ENCODE assay signal across 23 cellular contexts in genomic region chr20:6466065-6466810, GRCh38.
DNase-seq lines count a peak whose midpoint lies in the region; ATAC-seq and TF ChIP-seq lines count a peak whose summit lies in the region.
"Had no signal": no experiment of that assay in that cellular context is flagged by ENCODE, and none has a peak within 500 bp of the region (broad histone marks: within the 10 kb centered on the region; RNA-seq: fewer than 3 reads in every experiment).

No MANE protein-coding gene starts in this region.

- no peaks in the 10 kb centered on the region for H3K36me3 Mint-ChIP-seq in natural killer cell treated with Interleukin-12 subunit alpha and Interleukin-12 subunit beta and Interleukin-15 and Interleukin-18, amount 100 ng/mL, for 72 hours
- H3K36me3 Mint-ChIP-seq: activated naive CD4-positive, alpha-beta T cell treated with anti-CD3 and anti-CD28 coated beads, Interleukin-2, amount 50 U/mL, for 72 hours; stimulated activated naive B cell treated with anti-CD40 and anti-IgM and Interleukin-4, amounts not matched to agents 10 μg/mL and 1 μg/mL and 100 μg/mL, for 72 hours had no signal

- peaks cover 0 to 3% of the 10 kb centered on the region in 2 donors for H3K27me3 Mint-ChIP-seq in natural killer cell treated with Interleukin-12 subunit alpha and Interleukin-12 subunit beta and Interleukin-15 and Interleukin-18, amount 100 ng/mL, for 72 hours
- H3K27me3 Mint-ChIP-seq: activated CD4-positive, alpha-beta T cell treated with anti-CD3 and anti-CD28 coated beads for 36 hours; stimulated activated naive B cell treated with anti-CD40 and anti-IgM and Interleukin-4, amounts not matched to agents 10 μg/mL and 1 μg/mL and 100 μg/mL, for 72 hours had no signal

- H3K4me1 Mint-ChIP-seq in natural killer cell treated with Interleukin-12 subunit alpha and Interleukin-12 subunit beta and Interleukin-15 and Interleukin-18, amount 100 ng/mL, for 72 hours (ENCODE audit: low read depth in 2 of 2), result no peaks in the 10 kb centered on the region
- H3K4me1 Mint-ChIP-seq: activated CD4-positive, alpha-beta T cell treated with anti-CD3 and anti-CD28 coated beads for 36 hours; GM23338; stimulated activated naive B cell treated with anti-CD40 and anti-IgM and Interleukin-4, amounts not matched to agents 10 μg/mL and 1 μg/mL and 100 μg/mL, for 72 hours had no signal

- no peak overlapping the region for H3K27ac ChIP-seq in fibroblast of lung (ENCODE audit: insufficient read depth, low read length)
- H3K27ac ChIP-seq: heart right ventricle, left ventricle myocardium inferior had no signal

- H3K27ac Mint-ChIP-seq in natural killer cell treated with Interleukin-12 subunit alpha and Interleukin-12 subunit beta and Interleukin-15 and Interleukin-18, amount 100 ng/mL, for 72 hours, result no peak overlapping the region
- H3K27ac Mint-ChIP-seq: activated CD4-positive, alpha-beta T cell treated with anti-CD3 and anti-CD28 coated beads for 36 hours; activated naive CD4-positive, alpha-beta T cell treated with anti-CD3 and anti-CD28 coated beads, Interleukin-2, amount 50 U/mL, for 72 hours; GM23338; stimulated activated naive B cell treated with anti-CD40 and anti-IgM and Interleukin-4, amounts not matched to agents 10 μg/mL and 1 μg/mL and 100 μg/mL, for 72 hours; T-helper 1 cell treated with Interleukin-12 subunit alpha and Interleukin-12 subunit beta and Interleukin-4 antibody, amounts not matched to agents 30 μg/mL and 1 μg/mL, for 36 hours had no signal

- no peaks in the 10 kb centered on the region for H3K9me3 Mint-ChIP-seq in natural killer cell treated with Interleukin-12 subunit alpha and Interleukin-12 subunit beta and Interleukin-15 and Interleukin-18, amount 100 ng/mL, for 72 hours
- H3K9me3 Mint-ChIP-seq: activated T-cell treated with anti-CD3 and anti-CD28 coated beads, Interleukin-2, amount 50 U/mL, for 4 hours; GM23338; T-helper 1 cell treated with Interleukin-12 subunit alpha and Interleukin-12 subunit beta and Interleukin-4 antibody, amounts not matched to agents 30 μg/mL and 1 μg/mL, for 36 hours had no signal

- in situ Hi-C loops in SK-MEL-5 (cut with HindIII; ENCODE audit: low pct_unique_long_range_greater_than_20kb, low sequenced_read_pairs), result no loop called here

- H4K20me1 ChIP-seq in fibroblast of lung (ENCODE audit: control insufficient read depth, extremely low read depth, insufficient read depth, low read length), result no peaks in the 10 kb centered on the region

- H2AFZ ChIP-seq in fibroblast of lung (ENCODE audit: low read length), result no peak overlapping the region
- H2AFZ ChIP-seq: GM23338 had no signal

- H3K79me2 ChIP-seq in fibroblast of lung (ENCODE audit: control insufficient read depth, insufficient read depth, low read length), result no peaks in the 10 kb centered on the region

- H3K4me1 ChIP-seq in fibroblast of lung (ENCODE audit: control insufficient read depth, extremely low read depth, insufficient read depth, low read length), result no peaks in the 10 kb centered on the region
- H3K4me1 ChIP-seq: heart right ventricle, left ventricle myocardium inferior had no signal

- TF ChIP-seq CTCF in fibroblast of lung (conservative IDR thresholded peaks at IDR 0.05 in 1 of 2, IDR thresholded peaks at IDR 0.05 in 1 of 2; ENCODE audit: low read depth in 1 of 2, low read length in 2 of 2), result no peak

- no peak overlapping the region for H3K4me3 ChIP-seq in fibroblast of lung (replicated peaks in 1 of 4; ENCODE audit: control extremely low read depth in 1 of 4, insufficient read depth in 1 of 4, low read depth in 3 of 4, low read length in 4 of 4)
- H3K4me3 ChIP-seq: GM23338, heart right ventricle, left ventricle myocardium inferior, mucosa of descending colon had no signal

- no peak for ATAC-seq in HG02763 (IDR thresholded peaks at IDR 0.05; ENCODE audit: unreplicated experiment)
- no peak for ATAC-seq in natural killer cell treated with Interleukin-12 subunit alpha and Interleukin-12 subunit beta and Interleukin-15 and Interleukin-18, amount 100 ng/mL, for 72 hours
- no peak for ATAC-seq in HG02642 (IDR thresholded peaks at IDR 0.05; ENCODE audit: poor library complexity, unreplicated experiment)
- ATAC-seq: activated CD4-positive, alpha-beta T cell treated with anti-CD3 and anti-CD28 coated beads for 36 hours; activated naive CD4-positive, alpha-beta T cell treated with anti-CD3 and anti-CD28 coated beads, Interleukin-2, amount 50 U/mL, for 72 hours; activated T-cell treated with anti-CD3 and anti-CD28 coated beads, Interleukin-2, amount 50 U/mL, for 4 hours; GM23338; heart right ventricle; mucosa of descending colon; stimulated activated naive B cell treated with anti-CD40 and anti-IgM and Interleukin-4, amounts not matched to agents 10 μg/mL and 1 μg/mL and 100 μg/mL, for 72 hours had no signal

- no peak overlapping the region for H3K9ac ChIP-seq in fibroblast of lung (ENCODE audit: insufficient read depth, low read length)

- no peak overlapping the region for H3K4me3 Mint-ChIP-seq in natural killer cell treated with Interleukin-12 subunit alpha and Interleukin-12 subunit beta and Interleukin-15 and Interleukin-18, amount 100 ng/mL, for 72 hours
- H3K4me3 Mint-ChIP-seq: activated CD4-positive, alpha-beta T cell treated with anti-CD3 and anti-CD28 coated beads for 36 hours; activated T-cell treated with anti-CD3 and anti-CD28 coated beads, Interleukin-2, amount 50 U/mL, for 4 hours; GM23338; stimulated activated naive B cell treated with anti-CD40 and anti-IgM and Interleukin-4, amounts not matched to agents 10 μg/mL and 1 μg/mL and 100 μg/mL, for 72 hours; T-helper 1 cell treated with Interleukin-12 subunit alpha and Interleukin-12 subunit beta and Interleukin-4 antibody, amounts not matched to agents 30 μg/mL and 1 μg/mL, for 36 hours had no signal

- peak overlapping the region; percentile 30 for H3K4me2 ChIP-seq in fibroblast of lung (ENCODE audit: extremely low read depth, insufficient read depth, low read length)
- H3K4me2 ChIP-seq: GM23338 had no signal

- no peaks in the 10 kb centered on the region for H3K9me3 ChIP-seq in fibroblast of lung (ENCODE audit: control insufficient read depth, insufficient read depth, low read depth, low read length)
- H3K9me3 ChIP-seq: heart right ventricle, left ventricle myocardium inferior, mucosa of descending colon had no signal

- H3K27me3 ChIP-seq in fibroblast of lung (ENCODE audit: control insufficient read depth, insufficient read depth, low read length), result no peaks in the 10 kb centered on the region
- H3K27me3 ChIP-seq: heart right ventricle had no signal

- H3K36me3 ChIP-seq in fibroblast of lung (ENCODE audit: control insufficient read depth, insufficient read depth, low read length), result no peaks in the 10 kb centered on the region
- H3K36me3 ChIP-seq: heart right ventricle, left ventricle myocardium inferior had no signal

- DNase-seq in M059J (ENCODE audit: low read depth) (peak; percentile 43), SK-MEL-5 (ENCODE audit: low read depth, low spot score) (peak; percentile 36), fibroblast of lung (ENCODE audit: low read depth in 2 of 2) (peak; percentile 35 to 39), renal cortical epithelial cell (ENCODE audit: low read depth) (peak; percentile 4)
- no peak for DNase-seq in natural killer cell treated with Interleukin-12 subunit alpha and Interleukin-12 subunit beta and Interleukin-15 and Interleukin-18, amount 100 ng/mL, for 72 hours (ENCODE audit: low spot score)
- DNase-seq in activated naive CD4-positive, alpha-beta T cell treated with anti-CD3 and anti-CD28 coated beads, Interleukin-2, amount 50 U/mL, for 16 hours, result no peak
- DNase-seq: activated CD4-positive, alpha-beta T cell treated with anti-CD3 and anti-CD28 coated beads for 36 hours; activated T-cell treated with anti-CD3 and anti-CD28 coated beads, Interleukin-2, amount 50 U/mL, for 4 hours; EL; heart right ventricle; left ventricle myocardium inferior; MM.1S; mucosa of descending colon; NCI-H1694; NCI-H69; posterior cingulate gyrus; SHP77 treated with DMSO at 0.1 percent for 48 hours; stimulated activated naive B cell treated with anti-CD40 and anti-IgM and Interleukin-4, amounts not matched to agents 10 μg/mL and 1 μg/mL and 100 μg/mL, for 72 hours had no signal

Comparison
In these comparisons a context has a peak if more than half of its experiments do, and no peak if none do; other contexts are left out.
1. DNase-seq: peak in M059J (single experiment), SK-MEL-5 (single experiment), fibroblast of lung (2 of 2) and renal cortical epithelial cell (single experiment); none in natural killer cell treated with Interleukin-12 subunit alpha and Interleukin-12 subunit beta and Interleukin-15 and Interleukin-18, amount 100 ng/mL, for 72 hours (single experiment) and activated naive CD4-positive, alpha-beta T cell treated with anti-CD3 and anti-CD28 coated beads, Interleukin-2, amount 50 U/mL, for 16 hours (single experiment).